ENCODE assay signal across 10 cellular contexts in the genomic region with DNA sequence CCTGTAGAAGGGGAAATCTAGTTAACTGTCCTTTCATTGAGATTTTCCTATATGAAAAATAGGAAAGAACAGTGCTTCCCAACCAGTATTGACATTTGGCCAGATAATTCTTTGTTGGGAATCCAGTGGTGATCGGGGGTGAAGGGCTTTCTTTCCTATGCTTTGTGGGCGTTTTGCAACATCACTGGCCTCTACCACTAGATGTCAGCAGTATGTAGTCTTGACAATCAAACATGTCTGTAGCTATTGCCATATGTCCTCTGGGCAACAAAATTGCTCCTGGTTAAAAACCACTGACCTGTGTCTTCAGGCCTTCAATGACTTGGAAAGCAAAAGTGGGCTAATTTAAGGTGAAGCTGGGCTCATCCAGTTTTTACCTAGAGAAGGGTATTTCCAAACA.
DNase-seq lines count a peak whose midpoint lies in the region; FAIRE-seq and TF ChIP-seq lines count a peak whose summit lies in the region.
"Had no signal": no experiment of that assay in that cellular context is flagged by ENCODE, and none has a peak within 500 bp of the region (broad histone marks: within the 10 kb centered on the region; RNA-seq: fewer than 3 reads in every experiment).

No MANE protein-coding gene starts in this region.

- H3K27ac Mint-ChIP-seq in nephron progenitor cell: no peak overlapping the region
- no peak overlapping the region for H3K27ac Mint-ChIP-seq in activated naive CD8-positive, alpha-beta T cell treated with anti-CD3 and anti-CD28 coated beads for 36 hours

- no peak for DNase-seq in GM12891 (ENCODE audit: insufficient read length, low spot score)
- DNase-seq in KBM-7: peak; percentile 32
- no peak for DNase-seq in astrocyte of the cerebellum (ENCODE audit: low read depth)
- DNase-seq in nephron progenitor cell: peak; percentile 8
- no peak for DNase-seq in EL
- DNase-seq in C1 segment of cervical spinal cord (lab: John Stamatoyannopoulos, UW): no peak
- DNase-seq in activated naive CD8-positive, alpha-beta T cell treated with anti-CD3 and anti-CD28 coated beads for 36 hours: no peak
- DNase-seq: NCI-H226, small intestine had no signal

- peak; percentile 36 for TF ChIP-seq CTCF in astrocyte of the cerebellum (IDR thresholded peaks at IDR 0.05; ENCODE audit: low read depth, low read length, missing control alignments)
- peak; percentile 41 for TF ChIP-seq CTCF in nephron progenitor cell (IDR thresholded peaks at IDR 0.05)

- no peaks in the 10 kb centered on the region for H3K27me3 Mint-ChIP-seq in nephron progenitor cell (ENCODE audit: low read depth, poor library complexity)
- no peaks in the 10 kb centered on the region for H3K27me3 Mint-ChIP-seq in activated naive CD8-positive, alpha-beta T cell treated with anti-CD3 and anti-CD28 coated beads for 36 hours

- TF ChIP-seq POLR2A in GM12891 (IDR thresholded peaks at IDR 0.05; ENCODE audit: low read depth, low read length): no peak

- in situ Hi-C loops in KBM-7 (cut with MboI; ENCODE audit: low pct_unique_long_range_greater_than_20kb, low sequenced_read_pairs): no loop called here
- in situ Hi-C loops in astrocyte of the cerebellum (cut with HindIII; ENCODE audit: low sequenced_read_pairs): no loop called here

- no peak overlapping the region for H3K4me3 ChIP-seq in astrocyte of the cerebellum (ENCODE audit: low read depth, low read length)

- no peaks in the 10 kb centered on the region for H3K4me1 Mint-ChIP-seq in nephron progenitor cell
- H3K4me1 Mint-ChIP-seq in activated naive CD8-positive, alpha-beta T cell treated with anti-CD3 and anti-CD28 coated beads for 36 hours: no peaks in the 10 kb centered on the region

- peaks cover 20% of the 10 kb centered on the region for H3K9me3 Mint-ChIP-seq in nephron progenitor cell
- H3K9me3 Mint-ChIP-seq in activated naive CD8-positive, alpha-beta T cell treated with anti-CD3 and anti-CD28 coated beads for 36 hours: peaks cover 2% of the 10 kb centered on the region

- no peak overlapping the region for H3K4me3 Mint-ChIP-seq in nephron progenitor cell
- no peak overlapping the region for H3K4me3 Mint-ChIP-seq in activated naive CD8-positive, alpha-beta T cell treated with anti-CD3 and anti-CD28 coated beads for 36 hours

- peak; percentile 91 for FAIRE-seq in GM12891 (lab: Jason Lieb, UNC)
- FAIRE-seq: frontal cortex, small intestine had no signal

- peaks cover 16% of the 10 kb centered on the region for H3K36me3 Mint-ChIP-seq in nephron progenitor cell (ENCODE audit: low read depth)
- no peaks in the 10 kb centered on the region for H3K36me3 Mint-ChIP-seq in activated naive CD8-positive, alpha-beta T cell treated with anti-CD3 and anti-CD28 coated beads for 36 hours

TF ChIP-seq in GM12891, 5 proteins besides CTCF, POLR2A, EP300 and RAD21:
- no peak for TF ChIP-seq POLR2AphosphoS5 (IDR thresholded peaks at IDR 0.05; ENCODE audit: low read depth, low read length)
- TF ChIP-seq TAF1 (IDR thresholded peaks at IDR 0.05; ENCODE audit: low read depth, low read length): no peak
- no peak for TF ChIP-seq POU2F2 (IDR thresholded peaks at IDR 0.05; ENCODE audit: low read depth, low read length)
- TF ChIP-seq SPI1 (IDR thresholded peaks at IDR 0.05; ENCODE audit: low read depth, low read length): no peak
- TF ChIP-seq PAX5 (IDR thresholded peaks at IDR 0.05; ENCODE audit: insufficient read depth, low read length, severe bottlenecking): no peak

Comparison
In these comparisons a context has a peak if more than half of its experiments do, and no peak if none do; other contexts are left out.
1. DNase-seq: peak in KBM-7 (single experiment) and nephron progenitor cell (single experiment); none in GM12891 (single experiment), astrocyte of the cerebellum (single experiment), EL (single experiment), C1 segment of cervical spinal cord (0 of 14) and activated naive CD8-positive, alpha-beta T cell treated with anti-CD3 and anti-CD28 coated beads for 36 hours (single experiment).